ENCODE assay signal across 26 cellular contexts in genomic region chr20:36272547-36273220, GRCh38.
"Had no signal": no experiment of that assay in that cellular context is flagged by ENCODE, and none has a peak within 500 bp of the region (broad histone marks: within the 10 kb centered on the region; RNA-seq: fewer than 3 reads in every experiment).

No MANE protein-coding gene starts in this region.

- H3K9me3 Mint-ChIP-seq: activated CD4-positive, alpha-beta memory T cell treated with anti-CD3 and anti-CD28 coated beads, Interleukin-2, amount 10 ng/mL, durations not matched to agents 7 days and 5 days; activated naive CD8-positive, alpha-beta T cell treated with anti-CD3 and anti-CD28 coated beads for 36 hours had no signal

- H3K4me3 Mint-ChIP-seq: activated CD4-positive, alpha-beta memory T cell treated with anti-CD3 and anti-CD28 coated beads, Interleukin-2, amount 10 ng/mL, durations not matched to agents 7 days and 5 days; activated CD8-positive, alpha-beta memory T cell treated with anti-CD3 and anti-CD28 coated beads, Interleukin-2, amount 10 ng/mL, durations not matched to agents 7 days and 5 days; activated naive CD8-positive, alpha-beta T cell treated with anti-CD3 and anti-CD28 coated beads for 36 hours had no signal

- H3K4me1 Mint-ChIP-seq: activated CD4-positive, alpha-beta memory T cell treated with anti-CD3 and anti-CD28 coated beads, Interleukin-2, amount 10 ng/mL, durations not matched to agents 7 days and 5 days; activated CD8-positive, alpha-beta memory T cell treated with anti-CD3 and anti-CD28 coated beads, Interleukin-2, amount 10 ng/mL, durations not matched to agents 7 days and 5 days; activated naive CD8-positive, alpha-beta T cell treated with anti-CD3 and anti-CD28 coated beads for 36 hours had no signal

- DNase-seq: activated CD4-positive, alpha-beta T cell treated with anti-CD3 and anti-CD28 coated beads for 1 hour; activated CD4-positive, CD25-positive, alpha-beta regulatory T cell; activated CD8-positive, alpha-beta memory T cell treated with anti-CD3 and anti-CD28 coated beads, Interleukin-2, amount 10 ng/mL, durations not matched to agents 7 days and 5 days; activated CD8-positive, alpha-beta memory T cell treated with anti-CD3 and anti-CD28 coated beads, Interleukin-2, amount 50 U/mL, for 48 hours; activated effector memory CD4-positive, alpha-beta T cell treated with Interleukin-2 at 50 U/mL for 16 hours; activated naive CD4-positive, alpha-beta T cell; activated naive CD4-positive, alpha-beta T cell treated with anti-CD3 and anti-CD28 coated beads, Interleukin-2, amount 50 U/mL, for 16 hours; activated T-cell treated with anti-CD3 and anti-CD28 coated beads, Interleukin-2, amount 50 U/mL, for 48 hours; amniotic stem cell; central memory CD4-positive, alpha-beta T cell; KG1; MG63; NCI-H1048; NCI-H1436 treated with DMSO at 0.1 percent for 48 hours; NCI-H2029; NCI-H345; NCI-H524 treated with DMSO at 0.1 percent for 48 hours; Peyer's patch; Right ventricle myocardium superior; T-helper 1 cell; T-helper 9 cell had no signal

- ATAC-seq: activated CD8-positive, alpha-beta memory T cell treated with anti-CD3 and anti-CD28 coated beads, Interleukin-2, amount 10 ng/mL, durations not matched to agents 7 days and 5 days had no signal

- H3K36me3 Mint-ChIP-seq: activated CD8-positive, alpha-beta memory T cell treated with anti-CD3 and anti-CD28 coated beads, Interleukin-2, amount 10 ng/mL, durations not matched to agents 7 days and 5 days; activated naive CD8-positive, alpha-beta T cell treated with anti-CD3 and anti-CD28 coated beads for 36 hours had no signal

- H3K9me3 ChIP-seq: MG63, Peyer's patch had no signal

- H3K4me3 ChIP-seq: MG63, Peyer's patch had no signal

- H3K27me3 ChIP-seq: Peyer's patch had no signal

- H3K4me1 ChIP-seq: Peyer's patch had no signal

- H3K27ac ChIP-seq: brain microvascular endothelial cell, Peyer's patch, RWPE1, VCaP had no signal

- H3K36me3 ChIP-seq: brain microvascular endothelial cell, MG63, Peyer's patch had no signal

- H3K27ac Mint-ChIP-seq: activated CD4-positive, alpha-beta memory T cell treated with anti-CD3 and anti-CD28 coated beads, Interleukin-2, amount 10 ng/mL, durations not matched to agents 7 days and 5 days; activated CD8-positive, alpha-beta memory T cell treated with anti-CD3 and anti-CD28 coated beads, Interleukin-2, amount 10 ng/mL, durations not matched to agents 7 days and 5 days; activated naive CD8-positive, alpha-beta T cell treated with anti-CD3 and anti-CD28 coated beads for 36 hours had no signal
